Comparison of ENCODE assay signal across 8 cellular contexts in the genomic region with DNA sequence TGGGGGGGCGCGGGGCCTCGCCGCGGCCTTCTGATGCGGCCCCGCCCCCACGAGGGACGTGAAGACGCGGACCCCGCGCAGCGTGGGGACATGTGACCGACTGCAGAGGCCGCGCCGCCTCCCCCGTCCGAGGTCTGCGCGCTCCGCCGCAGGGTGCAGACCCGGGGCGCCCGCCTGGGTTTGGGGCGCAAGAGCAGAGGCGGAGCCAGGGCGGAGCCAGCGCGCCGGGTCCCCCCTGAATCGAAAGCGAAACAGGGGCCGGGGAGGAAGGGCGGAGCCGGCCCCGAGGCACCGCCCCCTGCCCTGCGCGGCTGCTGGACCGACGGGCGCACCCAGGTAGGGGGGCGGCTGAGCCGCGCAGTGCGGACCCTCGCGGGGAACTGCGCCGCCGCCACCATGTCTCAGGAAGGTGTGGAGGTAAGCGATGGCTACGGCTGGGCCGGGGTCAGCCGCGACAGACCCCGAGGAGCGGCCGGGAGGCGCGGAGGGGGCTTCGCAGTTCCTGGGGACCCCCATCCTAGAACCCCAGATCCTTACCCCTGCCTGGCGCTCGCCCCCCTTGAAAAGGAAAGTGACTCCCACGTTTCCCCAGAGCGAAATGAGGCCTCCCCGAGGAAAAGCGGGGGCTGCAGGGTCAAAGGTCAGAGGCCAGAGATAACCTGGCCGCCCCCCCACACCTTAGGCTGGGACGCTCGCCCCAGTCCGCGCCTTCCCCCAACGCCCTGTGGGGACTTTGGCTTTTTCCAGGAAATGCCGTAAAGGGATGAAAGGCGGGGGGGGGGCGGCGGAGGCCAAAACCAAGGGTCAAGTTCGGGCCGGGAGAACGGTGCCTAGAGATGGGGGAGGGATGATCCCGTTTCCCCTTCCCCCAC. TPM values are rescaled to one million over a fixed set of nuclear protein-coding genes. Genes with fewer than 3 reads are reported as not detected.
A peak's percentile ranks its signal among the peaks of the same experiment; 100 is the strongest.
DNase-seq lines count a peak whose midpoint lies in the region; ATAC-seq and TF ChIP-seq lines count a peak whose summit lies in the region.

A gene (plus strand): TSS at position 286 of the 872 bp plus-strand sequence. CDS start 111 bp downstream, at position 397.

- no peak for TF ChIP-seq CTCF in choroid plexus epithelial cell (conservative IDR thresholded peaks at IDR 0.05; ENCODE audit: low read depth, low read length)

- intact Hi-C loops in left colon (cut with DNase I, micrococcal nuclease): no loop called here

- DNase-seq in EH (ENCODE audit: low read depth): peak; percentile 74
- DNase-seq in M059J (ENCODE audit: low read depth): peak; percentile 80
- DNase-seq in activated CD4-positive, alpha-beta T cell treated with anti-CD3 and anti-CD28 coated beads for 24 hours (ENCODE audit: low read depth in 2 of 2): peak; percentile 67 to 71
- peak; percentile 72 for DNase-seq in choroid plexus epithelial cell (ENCODE audit: low read depth)
- DNase-seq in left colon: peak; percentile 80 to 86
- DNase-seq in stimulated activated CD4-positive, alpha-beta T cell treated with anti-CD3 and anti-CD28 coated beads, Interleukin-1b, Interleukin-23, amount 100 ng/mL, for 1 hour (ENCODE audit: low read depth in 2 of 2): peak; percentile 62 to 63
- DNase-seq in NCI-H1694 treated with DMSO at 0.1 percent for 48 hours (lab: John Stamatoyannopoulos, UW): no peak

- H3K4me3 ChIP-seq in choroid plexus epithelial cell (ENCODE audit: low read depth, low read length): peak within 1 kb of the TSS; percentile 95

- ATAC-seq in GM21786 (IDR thresholded peaks at IDR 0.05; ENCODE audit: unreplicated experiment) (peak; percentile 71), left colon (peak; percentile 98)

RNA-seq across cellular contexts. Expression of the gene that starts here (rescaled TPM):
- 80.9 and 98.9 TPM in 2 replicates for total RNA-seq in M059J (2014; rRNA removed; shearing (Covaris generic))
- total RNA-seq in left colon: 10 to 100 TPM; 18.3 to 27.9 TPM
